ENCODE assay signal across 9 cellular contexts in the genomic region with DNA sequence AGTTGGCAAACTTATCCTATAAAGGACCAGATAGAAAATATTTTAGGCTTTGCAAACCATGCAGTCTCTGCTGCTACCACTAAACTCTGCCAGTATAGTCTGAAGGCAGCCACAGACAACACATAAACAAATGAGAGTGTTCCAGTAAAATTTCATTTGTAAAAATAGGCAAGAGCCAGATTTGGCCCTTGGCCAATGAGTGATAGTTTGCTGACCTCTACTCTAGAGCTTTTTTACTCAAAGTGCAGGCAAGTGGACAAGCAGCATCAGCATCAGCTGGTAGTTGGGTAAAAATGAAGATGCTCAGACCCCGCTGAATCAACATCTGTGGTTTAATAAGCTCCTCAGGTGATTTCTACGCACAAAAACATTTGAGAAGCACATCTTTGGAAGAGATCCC.
"Had no signal": no experiment of that assay in that cellular context is flagged by ENCODE, and none has a peak within 500 bp of the region (broad histone marks: within the 10 kb centered on the region; RNA-seq: fewer than 3 reads in every experiment).

No MANE protein-coding gene starts in this region.

- H3K4me3 ChIP-seq: GM23248, HAP-1 had no signal

- H3K9ac ChIP-seq: GM23248 had no signal

- H3K27ac ChIP-seq: GM23248, HL-60 had no signal

- H2AFZ ChIP-seq: GM23248 had no signal

- DNase-seq: GM23248, GOT3, H7, HFFc6, IMR-90, KBM-7 had no signal

- ATAC-seq: HCT116 had no signal

- H3K4me1 ChIP-seq: HAP-1 had no signal

- H3K36me3 ChIP-seq: HAP-1 had no signal
